Comparison of ENCODE assay signal across 8 cellular contexts in genomic region chr1:41917835-41918449, GRCh38. TPM values are rescaled to one million over a fixed set of nuclear protein-coding genes. Genes with fewer than 3 reads are reported as not detected.
DNase-seq lines count a peak whose midpoint lies in the region; ATAC-seq and TF ChIP-seq lines count a peak whose summit lies in the region.

No MANE protein-coding gene starts in this region.

- no peaks in the 10 kb centered on the region for H3K27me3 ChIP-seq in endocrine pancreas (ENCODE audit: control insufficient read depth, insufficient read depth, low read length)
- no peaks in the 10 kb centered on the region for H3K27me3 ChIP-seq in suprapubic skin

- H3K4me1 Mint-ChIP-seq in activated CD4-positive, alpha-beta memory T cell treated with anti-CD3 and anti-CD28 coated beads, Interleukin-2, amount 10 ng/mL, durations not matched to agents 7 days and 5 days: peaks cover 76% of the 10 kb centered on the region

- no peak for TF ChIP-seq EP300 in suprapubic skin (IDR thresholded peaks at IDR 0.05)

- H3K36me3 ChIP-seq in endocrine pancreas (ENCODE audit: control insufficient read depth, insufficient read depth, low read length) (no peaks in the 10 kb centered on the region), suprapubic skin (no peaks in the 10 kb centered on the region)

- H3K27ac ChIP-seq in suprapubic skin: peak overlapping the region; percentile 12

- POLR2A ChIA-PET in activated CD4-positive, alpha-beta memory T cell treated with anti-CD3 and anti-CD28 coated beads, Interleukin-2, amount 10 ng/mL, durations not matched to agents 7 days and 5 days (lab: Charles Lee): interaction anchor here (0.6 to 9.7 kb wide), 8 partner anchors 9 to 255 kb away, joined by 3 to 231 read pairs (median 22); no protein-coding TSS in a partner anchor

- H3K4me1 ChIP-seq in endocrine pancreas (ENCODE audit: control insufficient read depth, insufficient read depth, low read length) (peaks cover 9% of the 10 kb centered on the region), suprapubic skin (peaks cover 32% of the 10 kb centered on the region)

- TF ChIP-seq CTCF in suprapubic skin (IDR thresholded peaks at IDR 0.05): no peak

- CTCF ChIA-PET in activated CD4-positive, alpha-beta memory T cell treated with anti-CD3 and anti-CD28 coated beads, Interleukin-2, amount 10 ng/mL, durations not matched to agents 7 days and 5 days (lab: Charles Lee): interaction anchor here (3.9 to 6.0 kb wide), 2 partner anchors 18 to 26 kb away, joined by 15 to 72 read pairs; no protein-coding TSS in a partner anchor

- H3K9me3 ChIP-seq in endocrine pancreas (ENCODE audit: control insufficient read depth, low read length): no peaks in the 10 kb centered on the region
- H3K9me3 ChIP-seq in suprapubic skin: no peaks in the 10 kb centered on the region

- H3K36me3 Mint-ChIP-seq in activated CD4-positive, alpha-beta memory T cell treated with anti-CD3 and anti-CD28 coated beads, Interleukin-2, amount 10 ng/mL, durations not matched to agents 7 days and 5 days (ENCODE audit: low read depth): peaks cover 8% of the 10 kb centered on the region

- H3K27me3 Mint-ChIP-seq in activated CD4-positive, alpha-beta memory T cell treated with anti-CD3 and anti-CD28 coated beads, Interleukin-2, amount 10 ng/mL, durations not matched to agents 7 days and 5 days: no peaks in the 10 kb centered on the region

- under 1% methylated on average over 13 of the region's 53 CpGs for WGBS in suprapubic skin

- H3K4me3 Mint-ChIP-seq in activated CD4-positive, alpha-beta memory T cell treated with anti-CD3 and anti-CD28 coated beads, Interleukin-2, amount 10 ng/mL, durations not matched to agents 7 days and 5 days: peak overlapping the region; percentile 93

- ATAC-seq in GM19452 (IDR thresholded peaks at IDR 0.05; ENCODE audit: unreplicated experiment) (no peak), HG03025 (IDR thresholded peaks at IDR 0.05; ENCODE audit: low FRiP score, unreplicated experiment) (no peak)

- DNase-seq in DMS153 (lab: John Stamatoyannopoulos, UW): peak; percentile 65
- peak; percentile 48 for DNase-seq in NCI-H1105 (lab: John Stamatoyannopoulos, UW)
- peak; percentile 54 for DNase-seq in activated CD4-positive, alpha-beta memory T cell treated with anti-CD3 and anti-CD28 coated beads, Interleukin-2, amount 10 ng/mL, durations not matched to agents 7 days and 5 days
- DNase-seq in midbrain (lab: John Stamatoyannopoulos, UW): peak; percentile 33
- no peak for DNase-seq in suprapubic skin (ENCODE audit: low spot score in 2 of 2)

- TF ChIP-seq POLR2A in suprapubic skin (IDR thresholded peaks at IDR 0.05): no peak

- peak overlapping the region; percentile 93 for H3K27ac Mint-ChIP-seq in activated CD4-positive, alpha-beta memory T cell treated with anti-CD3 and anti-CD28 coated beads, Interleukin-2, amount 10 ng/mL, durations not matched to agents 7 days and 5 days

- no peaks in the 10 kb centered on the region for H3K9me3 Mint-ChIP-seq in activated CD4-positive, alpha-beta memory T cell treated with anti-CD3 and anti-CD28 coated beads, Interleukin-2, amount 10 ng/mL, durations not matched to agents 7 days and 5 days

- peak overlapping the region; percentile 58 for H3K9ac ChIP-seq in endocrine pancreas (ENCODE audit: control insufficient read depth, insufficient read depth, low read length)

- peak overlapping the region; percentile 90 for H3K4me3 ChIP-seq in endocrine pancreas (ENCODE audit: control insufficient read depth, insufficient read depth, low read length)
- peak overlapping the region; percentile 60 for H3K4me3 ChIP-seq in suprapubic skin

RNA-seq across cellular contexts. Expression of gene HIVEP3, which starts 0.8 kb away (rescaled TPM):
- total RNA-seq in activated CD4-positive, alpha-beta memory T cell treated with anti-CD3 and anti-CD28 coated beads, Interleukin-2, amount 10 ng/mL, durations not matched to agents 7 days and 5 days: 10 to 100 TPM; 27.8 to 28.8 TPM
- total RNA-seq in suprapubic skin: 10 to 100 TPM; 11.3 to 23.9 (median 18.3) TPM

Comparison
In these comparisons a context has a peak if more than half of its experiments do, and no peak if none do; other contexts are left out.
1. DNase-seq: peak in DMS153 (single experiment), NCI-H1105 (single experiment), activated CD4-positive, alpha-beta memory T cell treated with anti-CD3 and anti-CD28 coated beads, Interleukin-2, amount 10 ng/mL, durations not matched to agents 7 days and 5 days (single experiment) and midbrain (single experiment); none in suprapubic skin (0 of 2).